16 cellular contexts compared by ENCODE assay signal in genomic region chr1:85333186-85333585, GRCh38. TPM values are rescaled to one million over a fixed set of nuclear protein-coding genes. Genes with fewer than 3 reads are reported as not detected.
A peak's percentile ranks its signal among the peaks of the same experiment; 100 is the strongest.
DNase-seq lines count a peak whose midpoint lies in the region; ATAC-seq and TF ChIP-seq lines count a peak whose summit lies in the region.
"Had no signal": no experiment of that assay in that cellular context is flagged by ENCODE, and none has a peak within 500 bp of the region (broad histone marks: within the 10 kb centered on the region; RNA-seq: fewer than 3 reads in every experiment).

No MANE protein-coding gene starts in this region.

- H3K4me1 Mint-ChIP-seq in HFFc6 (ENCODE audit: low read depth) (peaks cover 96% of the 10 kb centered on the region), endothelial cell (ENCODE audit: unreplicated experiment) (peaks cover 49% of the 10 kb centered on the region), osteocyte (ENCODE audit: unreplicated experiment) (peaks cover 67% of the 10 kb centered on the region), neural progenitor cell (peaks cover 20% of the 10 kb centered on the region)

- H4K20me1 ChIP-seq in BLaER1 (no peaks in the 10 kb centered on the region), neural progenitor cell (ENCODE audit: low read depth) (no peaks in the 10 kb centered on the region)

- H3K27me3 Mint-ChIP-seq in HFFc6 (ENCODE audit: insufficient read depth) (peaks cover 16% of the 10 kb centered on the region), endothelial cell (ENCODE audit: unreplicated experiment) (peaks cover 10% of the 10 kb centered on the region), osteocyte (ENCODE audit: unreplicated experiment) (no peaks in the 10 kb centered on the region), neural progenitor cell (ENCODE audit: insufficient read depth, low read depth) (peaks cover 6% of the 10 kb centered on the region)

- H3K27ac Mint-ChIP-seq in HFFc6 (peak overlapping the region; percentile 75), endothelial cell (ENCODE audit: unreplicated experiment) (peak overlapping the region; percentile 90), osteocyte (ENCODE audit: unreplicated experiment) (peak overlapping the region; percentile 83), neural progenitor cell (no peak overlapping the region)
- H3K27ac Mint-ChIP-seq: CD4-positive, alpha-beta memory T cell had no signal

- H3K4me1 ChIP-seq in BLaER1 (peaks cover 67% of the 10 kb centered on the region), neural progenitor cell (no peaks in the 10 kb centered on the region)

- peaks cover 21% of the 10 kb centered on the region for H3K27me3 ChIP-seq in BLaER1
- H3K27me3 ChIP-seq in neural progenitor cell = no peaks in the 10 kb centered on the region

- TF ChIP-seq CTCF in HFFc6 (IDR thresholded peaks at IDR 0.05) = no peak
- TF ChIP-seq CTCF in endothelial cell (IDR thresholded peaks at IDR 0.05; ENCODE audit: unreplicated experiment) = no peak
- TF ChIP-seq CTCF in osteocyte (IDR thresholded peaks at IDR 0.05) = no peak
- no peak for TF ChIP-seq CTCF in neural progenitor cell (IDR thresholded peaks at IDR 0.05)

- H3K27ac ChIP-seq in BLaER1 (no peak overlapping the region), neural progenitor cell (no peak overlapping the region)
- H3K27ac ChIP-seq: C4-2B, HL-60 had no signal

- H3K9ac ChIP-seq in BLaER1 (no peak overlapping the region), neural progenitor cell (no peak overlapping the region)

- H3K9me3 Mint-ChIP-seq in HFFc6 (peaks cover 23% of the 10 kb centered on the region), endothelial cell (ENCODE audit: unreplicated experiment) (peaks cover 6% of the 10 kb centered on the region), osteocyte (ENCODE audit: unreplicated experiment) (peaks cover 22% of the 10 kb centered on the region), neural progenitor cell (peaks cover 16% of the 10 kb centered on the region)

- no peak overlapping the region for H2AFZ ChIP-seq in neural progenitor cell (replicated peaks)

- H3F3A ChIP-seq in neural progenitor cell (ENCODE audit: low read depth) = no peaks in the 10 kb centered on the region

- ATAC-seq in HG03280 (IDR thresholded peaks at IDR 0.05; ENCODE audit: unreplicated experiment) = no peak
- ATAC-seq in HG03520 (IDR thresholded peaks at IDR 0.05; ENCODE audit: unreplicated experiment) = no peak
- ATAC-seq: K562 had no signal

- H3K4me3 Mint-ChIP-seq in HFFc6 (peak overlapping the region; percentile 53), endothelial cell (ENCODE audit: unreplicated experiment) (no peak overlapping the region), osteocyte (ENCODE audit: unreplicated experiment) (no peak overlapping the region), neural progenitor cell (no peak overlapping the region)
- H3K4me3 Mint-ChIP-seq: CD4-positive, alpha-beta memory T cell had no signal

- no peaks in the 10 kb centered on the region for H3K79me2 ChIP-seq in neural progenitor cell (ENCODE audit: low read depth)

- DNase-seq in HFFc6 (no peak), endothelial cell (ENCODE audit: low spot score) (no peak), osteocyte (ENCODE audit: extremely low spot score, unreplicated experiment) (no peak), neural progenitor cell (ENCODE audit: low spot score) (no peak)
- no peak for DNase-seq in activated CD8-positive, alpha-beta memory T cell treated with anti-CD3 and anti-CD28 coated beads, Interleukin-2, amount 50 U/mL, for 4 hours
- DNase-seq: 8988T; ACHN; CD4-positive, alpha-beta memory T cell; GOT3 had no signal

- H3K4me3 ChIP-seq in BLaER1 (no peak overlapping the region), neural progenitor cell (no peak overlapping the region)
- H3K4me3 ChIP-seq: HAP-1, K562 had no signal

- H3K36me3 Mint-ChIP-seq in HFFc6 (ENCODE audit: low read depth) (peaks cover 59% of the 10 kb centered on the region), endothelial cell (ENCODE audit: low read depth, unreplicated experiment) (peaks cover 8% of the 10 kb centered on the region), osteocyte (ENCODE audit: unreplicated experiment) (peaks cover 28% of the 10 kb centered on the region), neural progenitor cell (peaks cover 11% of the 10 kb centered on the region)

- peaks cover 14% of the 10 kb centered on the region for H3K9me3 ChIP-seq in BLaER1
- no peaks in the 10 kb centered on the region for H3K9me3 ChIP-seq in neural progenitor cell (ENCODE audit: low read depth)

- peak overlapping the region; percentile 81 for H3K4me2 ChIP-seq in BLaER1
- H3K4me2 ChIP-seq in neural progenitor cell = no peak overlapping the region

- H3K36me3 ChIP-seq in BLaER1 (no peaks in the 10 kb centered on the region), neural progenitor cell (no peaks in the 10 kb centered on the region)
- H3K36me3 ChIP-seq: HAP-1 had no signal

RNA-seq across cellular contexts. Expression of gene BCL10, which starts 56.8 kb away (rescaled TPM):
- 10 to 100 TPM; 33.4 to 45.6 (median 39.2) TPM for total RNA-seq in HFFc6 (2021; fragmentation: NEBNext Ultra II Directional; extraction: Animal tissue kit (Norgen Biotek cat#: 25700))
- 33.6 TPM for total RNA-seq in endothelial cell (ENCODE audit: unreplicated experiment)
- 27.9 and 29.0 TPM in 2 replicates for total RNA-seq in osteocyte
- total RNA-seq in neural progenitor cell (ENCODE audit: low replicate concordance) = 17.4 and 28.2 TPM in 2 replicates
